8 cellular contexts compared by ENCODE assay signal in genomic region chr6:25366785-25367657, GRCh38.
A peak's percentile ranks its signal among the peaks of the same experiment; 100 is the strongest.
DNase-seq lines count a peak whose midpoint lies in the region; ATAC-seq and TF ChIP-seq lines count a peak whose summit lies in the region.

No MANE protein-coding gene starts in this region.

- H3K36me3 Mint-ChIP-seq in stimulated activated memory B cell treated with anti-CD40 and anti-IgM and Interleukin-4, amounts not matched to agents 10 μg/mL and 1 μg/mL and 100 μg/mL, for 72 hours = no peaks in the 10 kb centered on the region

- no peaks in the 10 kb centered on the region for H3K27me3 Mint-ChIP-seq in stimulated activated memory B cell treated with anti-CD40 and anti-IgM and Interleukin-4, amounts not matched to agents 10 μg/mL and 1 μg/mL and 100 μg/mL, for 72 hours

- no peak overlapping the region for H3K27ac ChIP-seq in SK-N-SH (ENCODE audit: low read depth in 2 of 2, low read length in 1 of 2)

- H4K20me1 ChIP-seq in Loucy (ENCODE audit: insufficient read depth, low read length, poor library complexity, severe bottlenecking) (no peaks in the 10 kb centered on the region), SK-N-SH (ENCODE audit: insufficient read depth) (no peaks in the 10 kb centered on the region)

- H2AFZ ChIP-seq in Loucy (ENCODE audit: low read length) (peak overlapping the region; percentile 69), SK-N-SH (ENCODE audit: low read depth) (no peak overlapping the region)

- peak; percentile 6 for ATAC-seq in stimulated activated memory B cell treated with anti-CD40 and anti-IgM and Interleukin-4, amounts not matched to agents 10 μg/mL and 1 μg/mL and 100 μg/mL, for 72 hours

- H3K9me3 ChIP-seq in Loucy (ENCODE audit: insufficient read depth, low read depth, low read length) = no peaks in the 10 kb centered on the region
- no peaks in the 10 kb centered on the region for H3K9me3 ChIP-seq in SK-N-SH

- H3K79me2 ChIP-seq in Loucy (ENCODE audit: insufficient read depth, low read length) (peaks cover 10% of the 10 kb centered on the region; the same call in 1 of the 2 replicates), SK-N-SH (ENCODE audit: insufficient read depth) (no peaks in the 10 kb centered on the region)

- H3F3A ChIP-seq in Loucy (ENCODE audit: low read depth) = no peaks in the 10 kb centered on the region
- H3F3A ChIP-seq in SK-N-SH (replicated peaks; ENCODE audit: insufficient read depth) = no peaks in the 10 kb centered on the region

- WGBS in SK-N-SH (ENCODE audit: low lambda C conversion rate) = 94% methylated on average over 1 of the region's 1 CpG

- H3K9ac ChIP-seq in Loucy (ENCODE audit: low read depth, low read length, poor library complexity, severe bottlenecking) (peak overlapping the region; percentile 45), SK-N-SH (no peak overlapping the region)

- POLR2A ChIA-PET in SK-N-SH (lab: Yijun Ruan, JAX) = no interaction called here

- H3K9me3 Mint-ChIP-seq in stimulated activated memory B cell treated with anti-CD40 and anti-IgM and Interleukin-4, amounts not matched to agents 10 μg/mL and 1 μg/mL and 100 μg/mL, for 72 hours = no peaks in the 10 kb centered on the region

- TF ChIP-seq EP300 in SK-N-SH (IDR thresholded peaks at IDR 0.05; ENCODE audit: borderline replicate concordance in 1 of 2, low read depth in 1 of 2, low read length in 1 of 2) = no peak

- CTCF ChIA-PET in SK-N-SH (lab: Yijun Ruan, JAX) = interaction anchor here (0.7 to 2.4 kb wide), 2 partner anchors 9 to 101 kb away, joined by 3 to 5 read pairs; no protein-coding TSS in a partner anchor

- H3K4me3 ChIP-seq in Loucy (ENCODE audit: low read length, poor library complexity, severe bottlenecking) (peak overlapping the region; percentile 60), SK-N-SH (ENCODE audit: low read depth in 2 of 2, low read length in 1 of 2) (no peak overlapping the region)

- no peaks in the 10 kb centered on the region for H3K9me2 ChIP-seq in Loucy (replicated peaks; ENCODE audit: low read depth, low read length)
- no peaks in the 10 kb centered on the region for H3K9me2 ChIP-seq in SK-N-SH

- TF ChIP-seq CTCF in Loucy (conservative IDR thresholded peaks at IDR 0.05; ENCODE audit: low read length) (no peak), SK-N-SH (IDR thresholded peaks at IDR 0.05) (no peak)

- H3K4me3 Mint-ChIP-seq in stimulated activated memory B cell treated with anti-CD40 and anti-IgM and Interleukin-4, amounts not matched to agents 10 μg/mL and 1 μg/mL and 100 μg/mL, for 72 hours = peak overlapping the region; percentile 32

- H3K4me1 ChIP-seq in Loucy (ENCODE audit: insufficient read depth, low read length, poor library complexity, severe bottlenecking) = peaks cover 39% of the 10 kb centered on the region
- no peaks in the 10 kb centered on the region; a peak in 1 of 4 replicates for H3K4me1 ChIP-seq in SK-N-SH (ENCODE audit: control insufficient read depth in 1 of 2, insufficient read depth in 2 of 2, low read depth in 1 of 2, low read length in 1 of 2)

- H3K27me3 ChIP-seq in Loucy (ENCODE audit: insufficient read depth, low read length, poor library complexity, severe bottlenecking) = no peaks in the 10 kb centered on the region
- H3K27me3 ChIP-seq in SK-N-SH (ENCODE audit: insufficient read depth) = no peaks in the 10 kb centered on the region

- no peak for TF ChIP-seq RAD21 in SK-N-SH (IDR thresholded peaks at IDR 0.05; ENCODE audit: low read length)

- peak overlapping the region; percentile 63 for H3K27ac Mint-ChIP-seq in stimulated activated memory B cell treated with anti-CD40 and anti-IgM and Interleukin-4, amounts not matched to agents 10 μg/mL and 1 μg/mL and 100 μg/mL, for 72 hours

- peak overlapping the region; percentile 71 for H3K4me2 ChIP-seq in Loucy (ENCODE audit: low read depth, low read length, poor library complexity, severe bottlenecking)
- no peak overlapping the region for H3K4me2 ChIP-seq in SK-N-SH

- DNase-seq in activated T-cell treated with anti-CD3 and anti-CD28 coated beads for 24 hours (ENCODE audit: low read depth) (peak; percentile 20), activated T-cell treated with anti-CD3 and anti-CD28 coated beads for 4 hours (no peak), astrocyte of the hippocampus (ENCODE audit: low read depth, low spot score) (peak; percentile 18), HuH-7 (ENCODE audit: low spot score) (no peak), SK-N-SH (no peak), NCI-H1417 treated with DMSO at 0.1 percent for 48 hours (lab: John Stamatoyannopoulos, UW) (no peak)

- H3K36me3 ChIP-seq in Loucy (ENCODE audit: insufficient read depth, low read length) (no peaks in the 10 kb centered on the region), SK-N-SH (replicated peaks in 1 of 2; ENCODE audit: control insufficient read depth in 1 of 2, insufficient read depth in 2 of 2, low read length in 1 of 2) (no peaks in the 10 kb centered on the region)

- H3K4me1 Mint-ChIP-seq in stimulated activated memory B cell treated with anti-CD40 and anti-IgM and Interleukin-4, amounts not matched to agents 10 μg/mL and 1 μg/mL and 100 μg/mL, for 72 hours = peaks cover 62% of the 10 kb centered on the region

TF ChIP-seq in SK-N-SH, 30 proteins besides CTCF, POLR2A, EP300 and RAD21:
- TF ChIP-seq, protein P1, sequence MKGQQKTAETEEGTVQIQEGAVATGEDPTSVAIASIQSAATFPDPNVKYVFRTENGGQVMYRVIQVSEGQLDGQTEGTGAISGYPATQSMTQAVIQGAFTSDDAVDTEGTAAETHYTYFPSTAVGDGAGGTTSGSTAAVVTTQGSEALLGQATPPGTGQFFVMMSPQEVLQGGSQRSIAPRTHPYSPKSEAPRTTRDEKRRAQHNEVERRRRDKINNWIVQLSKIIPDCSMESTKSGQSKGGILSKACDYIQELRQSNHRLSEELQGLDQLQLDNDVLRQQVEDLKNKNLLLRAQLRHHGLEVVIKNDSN (IDR thresholded peaks at IDR 0.05; ENCODE audit: borderline replicate concordance, low read depth) = no peak
- TF ChIP-seq ZBTB33 (IDR thresholded peaks at IDR 0.05; ENCODE audit: borderline replicate concordance, low read depth) = no peak
- TF ChIP-seq FOXJ3 (CRISPR knock-in tag; IDR thresholded peaks at IDR 0.05) = no peak
- TF ChIP-seq, protein P2, sequence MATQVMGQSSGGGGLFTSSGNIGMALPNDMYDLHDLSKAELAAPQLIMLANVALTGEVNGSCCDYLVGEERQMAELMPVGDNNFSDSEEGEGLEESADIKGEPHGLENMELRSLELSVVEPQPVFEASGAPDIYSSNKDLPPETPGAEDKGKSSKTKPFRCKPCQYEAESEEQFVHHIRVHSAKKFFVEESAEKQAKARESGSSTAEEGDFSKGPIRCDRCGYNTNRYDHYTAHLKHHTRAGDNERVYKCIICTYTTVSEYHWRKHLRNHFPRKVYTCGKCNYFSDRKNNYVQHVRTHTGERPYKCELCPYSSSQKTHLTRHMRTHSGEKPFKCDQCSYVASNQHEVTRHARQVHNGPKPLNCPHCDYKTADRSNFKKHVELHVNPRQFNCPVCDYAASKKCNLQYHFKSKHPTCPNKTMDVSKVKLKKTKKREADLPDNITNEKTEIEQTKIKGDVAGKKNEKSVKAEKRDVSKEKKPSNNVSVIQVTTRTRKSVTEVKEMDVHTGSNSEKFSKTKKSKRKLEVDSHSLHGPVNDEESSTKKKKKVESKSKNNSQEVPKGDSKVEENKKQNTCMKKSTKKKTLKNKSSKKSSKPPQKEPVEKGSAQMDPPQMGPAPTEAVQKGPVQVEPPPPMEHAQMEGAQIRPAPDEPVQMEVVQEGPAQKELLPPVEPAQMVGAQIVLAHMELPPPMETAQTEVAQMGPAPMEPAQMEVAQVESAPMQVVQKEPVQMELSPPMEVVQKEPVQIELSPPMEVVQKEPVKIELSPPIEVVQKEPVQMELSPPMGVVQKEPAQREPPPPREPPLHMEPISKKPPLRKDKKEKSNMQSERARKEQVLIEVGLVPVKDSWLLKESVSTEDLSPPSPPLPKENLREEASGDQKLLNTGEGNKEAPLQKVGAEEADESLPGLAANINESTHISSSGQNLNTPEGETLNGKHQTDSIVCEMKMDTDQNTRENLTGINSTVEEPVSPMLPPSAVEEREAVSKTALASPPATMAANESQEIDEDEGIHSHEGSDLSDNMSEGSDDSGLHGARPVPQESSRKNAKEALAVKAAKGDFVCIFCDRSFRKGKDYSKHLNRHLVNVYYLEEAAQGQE (IDR thresholded peaks at IDR 0.05; ENCODE audit: low read depth, low read length) = no peak
- no peak for TF ChIP-seq FOXM1 (IDR thresholded peaks at IDR 0.05; ENCODE audit: low read depth)
- no peak for TF ChIP-seq NRF1 (IDR thresholded peaks at IDR 0.05; ENCODE audit: low read depth, low read length)
- TF ChIP-seq FOSL2 (IDR thresholded peaks at IDR 0.05; ENCODE audit: borderline replicate concordance, low read depth) = no peak
- TF ChIP-seq EZH2phosphoT487 (IDR thresholded peaks at IDR 0.05; ENCODE audit: borderline replicate concordance, low read depth) = no peak
- no peak for TF ChIP-seq YY1 (IDR thresholded peaks at IDR 0.05; ENCODE audit: low read depth)

Comparison
In these comparisons a context has a peak if more than half of its experiments do, and no peak if none do; other contexts are left out.
1. DNase-seq: peak in activated T-cell treated with anti-CD3 and anti-CD28 coated beads for 24 hours (single experiment) and astrocyte of the hippocampus (single experiment); none in activated T-cell treated with anti-CD3 and anti-CD28 coated beads for 4 hours (single experiment), HuH-7 (single experiment), SK-N-SH (single experiment) and NCI-H1417 treated with DMSO at 0.1 percent for 48 hours (single experiment).